20 cellular contexts compared by ENCODE assay signal in the genomic region with DNA sequence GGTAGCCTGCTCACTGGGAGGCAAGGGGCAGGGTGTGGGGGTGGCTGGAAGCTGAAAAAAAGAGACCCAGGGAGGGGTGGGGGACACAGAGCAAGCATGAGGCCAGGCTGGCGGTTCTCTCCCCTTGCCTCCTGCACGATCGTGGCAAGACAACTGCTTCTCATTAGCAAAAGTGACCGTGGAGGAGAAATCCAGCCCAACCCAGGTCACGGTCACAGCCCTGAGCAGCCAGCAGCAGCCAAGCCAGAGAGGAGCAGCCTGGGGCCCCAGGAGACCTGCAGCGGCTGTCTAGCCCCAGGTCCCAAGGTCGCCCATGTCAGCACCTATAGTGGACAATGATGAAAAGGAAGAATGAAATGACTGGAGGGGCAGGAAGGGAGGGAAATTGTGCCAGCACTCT.
"Had no signal": no experiment of that assay in that cellular context is flagged by ENCODE, and none has a peak within 500 bp of the region (broad histone marks: within the 10 kb centered on the region; RNA-seq: fewer than 3 reads in every experiment).

No MANE protein-coding gene starts in this region.

- H2AFZ ChIP-seq: hepatocyte had no signal

- H3K4me3 Mint-ChIP-seq: naive thymus-derived CD4-positive, alpha-beta T cell; nephron progenitor cell had no signal

- H3K4me3 ChIP-seq: esophagus muscularis mucosa, hepatocyte, psoas muscle, sigmoid colon, skin epidermis, stomach had no signal

- H3K27ac ChIP-seq: epithelial cell of prostate, esophagus muscularis mucosa, hepatocyte, psoas muscle, sigmoid colon, skin epidermis, stomach had no signal

- H3K4me1 ChIP-seq: stomach had no signal

- H3K27ac Mint-ChIP-seq: naive thymus-derived CD4-positive, alpha-beta T cell had no signal

- H3K4me1 Mint-ChIP-seq: naive thymus-derived CD4-positive, alpha-beta T cell had no signal

- ATAC-seq: left colon; naive thymus-derived CD4-positive, alpha-beta T cell; psoas muscle had no signal

- DNase-seq: effector memory CD4-positive, alpha-beta T cell; foreskin fibroblast; kidney; left colon; mammary epithelial cell; naive thymus-derived CD4-positive, alpha-beta T cell; nephron progenitor cell; psoas muscle; retina; sigmoid colon; stimulated activated CD4-positive, alpha-beta T cell treated with anti-CD3 and anti-CD28 coated beads, Interleukin-2, amount 100 ng/mL, for 24 hours; stimulated activated CD4-positive, alpha-beta T cell treated with anti-CD3 and anti-CD28 coated beads, Interleukin-4, amount 100 ng/mL, for 4 hours; stimulated activated naive CD4-positive, alpha-beta T cell; stomach; substantia nigra; trophoblast cell had no signal

- H3K36me3 ChIP-seq: esophagus muscularis mucosa, sigmoid colon, stomach had no signal

- H3K36me3 Mint-ChIP-seq: naive thymus-derived CD4-positive, alpha-beta T cell had no signal

- H3K27me3 ChIP-seq: esophagus muscularis mucosa, hepatocyte, sigmoid colon had no signal

- H3K9me3 Mint-ChIP-seq: naive thymus-derived CD4-positive, alpha-beta T cell; nephron progenitor cell had no signal

- H3K4me2 ChIP-seq: hepatocyte had no signal

- H3K9me3 ChIP-seq: esophagus muscularis mucosa, psoas muscle, sigmoid colon, stomach had no signal

- H3K79me2 ChIP-seq: hepatocyte had no signal
